In genomic region chr2:9388102-9388735, GRCh38 we compare ENCODE assay signal across 19 cellular contexts. TPM values are rescaled to one million over a fixed set of nuclear protein-coding genes. Genes with fewer than 3 reads are reported as not detected.
DNase-seq lines count a peak whose midpoint lies in the region; ATAC-seq and TF ChIP-seq lines count a peak whose summit lies in the region.
"Had no signal": no experiment of that assay in that cellular context is flagged by ENCODE, and none has a peak within 500 bp of the region (broad histone marks: within the 10 kb centered on the region; RNA-seq: fewer than 3 reads in every experiment).

No MANE protein-coding gene starts in this region.

- no peak overlapping the region for H3K4me2 ChIP-seq in osteoblast (ENCODE audit: insufficient read depth, low read length)

- H3K27me3 Mint-ChIP-seq in MCF 10A (ENCODE audit: insufficient read depth, unreplicated experiment), result no peaks in the 10 kb centered on the region
- H3K27me3 Mint-ChIP-seq: B cell had no signal

- H3K36me3 Mint-ChIP-seq in MCF 10A (ENCODE audit: insufficient read depth, unreplicated experiment), result peaks cover 63% of the 10 kb centered on the region

- H4K20me1 ChIP-seq in osteoblast (ENCODE audit: insufficient read depth, low read length), result no peaks in the 10 kb centered on the region

- no peaks in the 10 kb centered on the region for H3K79me2 ChIP-seq in osteoblast (ENCODE audit: insufficient read depth, low read length)

- no peaks in the 10 kb centered on the region for H3K9me3 Mint-ChIP-seq in MCF 10A (ENCODE audit: unreplicated experiment)

- no peak for ATAC-seq in HG02852 (IDR thresholded peaks at IDR 0.05; ENCODE audit: unreplicated experiment)
- ATAC-seq: Panc1 had no signal

- H2AFZ ChIP-seq in osteoblast (ENCODE audit: low read length), result no peak overlapping the region

- peak overlapping the region; percentile 98 for H3K27ac Mint-ChIP-seq in MCF 10A (ENCODE audit: low read depth, unreplicated experiment)
- H3K27ac Mint-ChIP-seq: B cell had no signal

- CTCF ChIA-PET in MCF 10A (lab: Yijun Ruan, JAX), result interaction anchor here (0.6 to 1.4 kb wide), 5 partner anchors 12 to 248 kb away, joined by 3 read pairs; no protein-coding TSS in a partner anchor

- H3K4me3 ChIP-seq in breast epithelium (no peak overlapping the region), osteoblast (ENCODE audit: insufficient read depth, low read length) (no peak overlapping the region), subcutaneous abdominal adipose tissue (ENCODE audit: low read depth in 1 of 5, low read length in 5 of 5) (no peak overlapping the region)

- no peaks in the 10 kb centered on the region for H3K9me3 ChIP-seq in breast epithelium
- no peaks in the 10 kb centered on the region for H3K9me3 ChIP-seq in osteoblast (ENCODE audit: low read depth, low read length)
- no peaks in the 10 kb centered on the region for H3K9me3 ChIP-seq in subcutaneous abdominal adipose tissue (ENCODE audit: control insufficient read depth in 5 of 5, low read length in 5 of 5)

- DNase-seq in MCF 10A (ENCODE audit: unreplicated experiment) (no peak), breast epithelium (ENCODE audit: low spot score in 2 of 2) (no peak), osteoblast (ENCODE audit: insufficient read length, low spot score, missing footprints) (peak; percentile 22), NCI-H187 (lab: John Stamatoyannopoulos, UW) (no peak), SIG-M5 treated with dmso at 0.1 percent for 504 hours (lab: John Stamatoyannopoulos, UW; ENCODE audit: unreplicated experiment) (no peak), pons (ENCODE audit: low spot score) (no peak)
- DNase-seq: 8988T, DMS 273 treated with DMSO at 0.1 percent for 48 hours, DND-41, H7, IMR-90, NCI-H1048, NCI-H1436 treated with DMSO at 0.1 percent for 48 hours, NCI-H2081 treated with DMSO at 0.1 percent for 48 hours had no signal

- no peak for TF ChIP-seq POLR2A in breast epithelium (IDR thresholded peaks at IDR 0.05)

- TF ChIP-seq CTCF in MCF 10A (IDR thresholded peaks at IDR 0.05; ENCODE audit: unreplicated experiment) (no peak), breast epithelium (IDR thresholded peaks at IDR 0.05) (no peak), osteoblast (IDR thresholded peaks at IDR 0.05; ENCODE audit: extremely low read depth, low read depth, low read length) (no peak)

- no peak overlapping the region for H3K4me3 Mint-ChIP-seq in MCF 10A (ENCODE audit: unreplicated experiment)
- H3K4me3 Mint-ChIP-seq: B cell had no signal

- H3K4me1 Mint-ChIP-seq in MCF 10A (ENCODE audit: insufficient read depth, unreplicated experiment), result peaks cover 24% of the 10 kb centered on the region
- H3K4me1 Mint-ChIP-seq: B cell had no signal

- no peaks in the 10 kb centered on the region for H3K36me3 ChIP-seq in breast epithelium
- H3K36me3 ChIP-seq in osteoblast (ENCODE audit: insufficient read depth, low read length), result peaks cover 75% of the 10 kb centered on the region
- peaks cover 3 to 68% (median 55%) of the 10 kb centered on the region in 5 donors for H3K36me3 ChIP-seq in subcutaneous abdominal adipose tissue (ENCODE audit: control insufficient read depth in 5 of 5, insufficient read depth in 5 of 5, low read length in 5 of 5)

- H3K27ac ChIP-seq in breast epithelium (no peak overlapping the region), osteoblast (ENCODE audit: low read depth, low read length) (no peak overlapping the region), subcutaneous abdominal adipose tissue (ENCODE audit: low read depth, low read length) (peak overlapping the region; percentile 90)
- H3K27ac ChIP-seq: HL-60 had no signal

- POLR2A ChIA-PET in MCF 10A (lab: Yijun Ruan, JAX), result interaction anchor here (1.1 to 4.3 kb wide), 3 partner anchors 13 to 35 kb away, joined by 5 to 44 read pairs (median 10); partner anchors contain the start of genes CPSF3 and ITGB1BP1

- BruUV-seq in MCF 10A (replicated peaks; lab: Mats Ljungman, UMichigan), result no TSS peak

- peak overlapping the region in 1 of 5 donors; percentile 74 for H3K9ac ChIP-seq in subcutaneous abdominal adipose tissue (ENCODE audit: low read length in 5 of 5)

- no peaks in the 10 kb centered on the region for H3K27me3 ChIP-seq in breast epithelium
- no peaks in the 10 kb centered on the region for H3K27me3 ChIP-seq in osteoblast (ENCODE audit: insufficient read depth, low read length)
- no peaks in the 10 kb centered on the region for H3K27me3 ChIP-seq in subcutaneous abdominal adipose tissue (ENCODE audit: control insufficient read depth in 5 of 5, insufficient read depth in 4 of 5, low read length in 5 of 5)

- H3K4me1 ChIP-seq in breast epithelium (no peaks in the 10 kb centered on the region), osteoblast (ENCODE audit: insufficient read depth, low read length) (no peaks in the 10 kb centered on the region), subcutaneous abdominal adipose tissue (ENCODE audit: control insufficient read depth in 5 of 5, insufficient read depth in 5 of 5, low read length in 5 of 5) (peaks cover 4 to 55% (median 44%) of the 10 kb centered on the region in 5 donors)

- intact Hi-C loops in MCF 10A (cut with micrococcal nuclease), result no loop called here
- intact Hi-C loops in breast epithelium (cut with DNase I; ENCODE audit: low total_unique reads), result no loop called here

RNA-seq across cellular contexts. Expression of gene ITGB1BP1, which starts 35.1 kb away (rescaled TPM):
- total RNA-seq in MCF 10A (2022), result 124 and 125 TPM in 2 replicates
- 100 to 1,000 TPM in 1 of 3 donors, 10 to 100 TPM in 2; 35.7 to 271 (median 63.3) TPM for total RNA-seq in breast epithelium
- 30.8 and 32.4 TPM in 2 replicates for total RNA-seq in osteoblast

RNA-seq across cellular contexts. Expression of gene CPSF3, which starts 35.2 kb away (rescaled TPM):
- 51.0 and 51.6 TPM in 2 replicates for total RNA-seq in MCF 10A (2022)
- total RNA-seq in breast epithelium, result 10 to 100 TPM; 18.1 to 26.2 (median 23.1) TPM
- 34.5 and 38.4 TPM in 2 replicates for total RNA-seq in osteoblast
